In the genomic region with DNA sequence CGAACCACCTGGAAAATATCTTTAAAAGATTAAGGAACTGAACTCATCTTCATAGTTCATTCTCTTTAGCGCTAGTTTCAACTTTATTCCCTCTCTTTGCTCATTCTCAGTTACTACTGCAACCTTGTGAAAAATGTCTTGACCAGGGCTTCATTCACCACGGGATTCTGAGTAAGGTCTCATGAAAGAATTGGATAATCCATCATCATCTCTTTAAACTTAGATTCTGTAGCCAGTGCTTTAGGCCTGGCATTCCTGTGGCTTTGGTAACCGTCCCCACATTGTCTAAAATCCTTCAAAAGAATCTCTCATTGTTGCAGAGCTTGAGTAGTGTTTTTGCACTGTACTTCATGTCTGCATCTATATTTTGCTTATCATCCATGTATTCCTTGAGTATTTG, we compare ENCODE assay signal across 21 cellular contexts.
A peak's percentile ranks its signal among the peaks of the same experiment; 100 is the strongest.
DNase-seq lines count a peak whose midpoint lies in the region; ATAC-seq and TF ChIP-seq lines count a peak whose summit lies in the region.
"Had no signal": no experiment of that assay in that cellular context is flagged by ENCODE, and none has a peak within 500 bp of the region (broad histone marks: within the 10 kb centered on the region; RNA-seq: fewer than 3 reads in every experiment).

No MANE protein-coding gene starts in this region.

- no peak overlapping the region for H3K4me3 ChIP-seq in foreskin fibroblast (ENCODE audit: low read depth in 1 of 2, low read length in 2 of 2)
- H3K4me3 ChIP-seq: esophagus muscularis mucosa, GM23338, pancreas, transverse colon had no signal

- no peaks in the 10 kb centered on the region for H3K9me3 Mint-ChIP-seq in HFFc6
- no peaks in the 10 kb centered on the region for H3K9me3 Mint-ChIP-seq in natural killer cell
- H3K9me3 Mint-ChIP-seq: GM23338 had no signal

- TF ChIP-seq CTCF in HFFc6 (IDR thresholded peaks at IDR 0.05), result no peak
- TF ChIP-seq CTCF in foreskin fibroblast (IDR thresholded peaks at IDR 0.05; ENCODE audit: low read depth, low read length), result no peak
- TF ChIP-seq CTCF in natural killer cell (IDR thresholded peaks at IDR 0.05), result no peak

- H3K27ac Mint-ChIP-seq in HFFc6 (peak overlapping the region; percentile 63), natural killer cell (no peak overlapping the region)
- H3K27ac Mint-ChIP-seq: activated B cell treated with CpG ODN at 0.5 μM for 24 hours; GM23338; stimulated activated effector memory CD8-positive, alpha-beta T cell treated with anti-CD3 and anti-CD28 coated beads, Interleukin-12 subunit alpha, Interleukin-12 subunit beta, amount 100 ng/mL, for 72 hours had no signal

- H3K36me3 Mint-ChIP-seq in HFFc6 (ENCODE audit: low read depth) (peaks cover 5% of the 10 kb centered on the region; the same call in 1 of the 2 replicates), natural killer cell (no peaks in the 10 kb centered on the region)
- H3K36me3 Mint-ChIP-seq: stimulated activated effector memory CD8-positive, alpha-beta T cell treated with anti-CD3 and anti-CD28 coated beads, Interleukin-12 subunit alpha, Interleukin-12 subunit beta, amount 100 ng/mL, for 72 hours had no signal

- H3K4me1 Mint-ChIP-seq in HFFc6 (ENCODE audit: low read depth) (peaks cover 29% of the 10 kb centered on the region), natural killer cell (peaks cover 3 to 7% of the 10 kb centered on the region in 2 donors)
- H3K4me1 Mint-ChIP-seq: activated B cell treated with CpG ODN at 0.5 μM for 24 hours; GM23338; stimulated activated effector memory CD8-positive, alpha-beta T cell treated with anti-CD3 and anti-CD28 coated beads, Interleukin-12 subunit alpha, Interleukin-12 subunit beta, amount 100 ng/mL, for 72 hours had no signal

- H3K4me3 Mint-ChIP-seq in HFFc6, result peak overlapping the region; percentile 33; the same call in 1 of the 2 replicates
- no peak overlapping the region for H3K4me3 Mint-ChIP-seq in natural killer cell
- H3K4me3 Mint-ChIP-seq: activated B cell treated with CpG ODN at 0.5 μM for 24 hours; GM23338; stimulated activated effector memory CD8-positive, alpha-beta T cell treated with anti-CD3 and anti-CD28 coated beads, Interleukin-12 subunit alpha, Interleukin-12 subunit beta, amount 100 ng/mL, for 72 hours had no signal

- H3K27me3 Mint-ChIP-seq in HFFc6 (ENCODE audit: insufficient read depth), result no peaks in the 10 kb centered on the region
- peaks cover 6 to 22% of the 10 kb centered on the region in 2 donors for H3K27me3 Mint-ChIP-seq in natural killer cell (ENCODE audit: low read depth in 2 of 2)

- DNase-seq in HFFc6 (peak; percentile 36), amniotic epithelial cell (ENCODE audit: low read depth) (peak; percentile 91), foreskin fibroblast (peak; percentile 53 to 77), stromal cell of bone marrow (ENCODE audit: low read depth) (peak; percentile 35), middle frontal gyrus (ENCODE audit: extremely low spot score, low spot score) (no peak), natural killer cell (no peak)
- DNase-seq: activated B cell treated with CpG ODN at 0.5 μM for 24 hours, anterior cingulate cortex, dermis blood vessel endothelial cell, DMS79 treated with DMSO at 0.1 percent for 48 hours, hippocampal formation, Kasumi-1, left cardiac atrium, NCI-H1436, pancreas, T-helper 1 cell, transverse colon had no signal

- intact Hi-C loops in natural killer cell (cut with micrococcal nuclease), result no loop called here

- ATAC-seq in HG02938 (IDR thresholded peaks at IDR 0.05; ENCODE audit: unreplicated experiment), result no peak
- ATAC-seq in natural killer cell, result no peak
- ATAC-seq: GM23338; left cardiac atrium; pancreas; stimulated activated effector memory CD8-positive, alpha-beta T cell treated with anti-CD3 and anti-CD28 coated beads, Interleukin-12 subunit alpha, Interleukin-12 subunit beta, amount 100 ng/mL, for 72 hours had no signal

Comparison
In these comparisons a context has a peak if more than half of its experiments do, and no peak if none do; other contexts are left out.
1. DNase-seq: peak in HFFc6 (single experiment), amniotic epithelial cell (single experiment), foreskin fibroblast (2 of 2) and stromal cell of bone marrow (single experiment); none in middle frontal gyrus (single experiment) and natural killer cell (single experiment).